ENCODE assay signal across 13 cellular contexts in the genomic region with DNA sequence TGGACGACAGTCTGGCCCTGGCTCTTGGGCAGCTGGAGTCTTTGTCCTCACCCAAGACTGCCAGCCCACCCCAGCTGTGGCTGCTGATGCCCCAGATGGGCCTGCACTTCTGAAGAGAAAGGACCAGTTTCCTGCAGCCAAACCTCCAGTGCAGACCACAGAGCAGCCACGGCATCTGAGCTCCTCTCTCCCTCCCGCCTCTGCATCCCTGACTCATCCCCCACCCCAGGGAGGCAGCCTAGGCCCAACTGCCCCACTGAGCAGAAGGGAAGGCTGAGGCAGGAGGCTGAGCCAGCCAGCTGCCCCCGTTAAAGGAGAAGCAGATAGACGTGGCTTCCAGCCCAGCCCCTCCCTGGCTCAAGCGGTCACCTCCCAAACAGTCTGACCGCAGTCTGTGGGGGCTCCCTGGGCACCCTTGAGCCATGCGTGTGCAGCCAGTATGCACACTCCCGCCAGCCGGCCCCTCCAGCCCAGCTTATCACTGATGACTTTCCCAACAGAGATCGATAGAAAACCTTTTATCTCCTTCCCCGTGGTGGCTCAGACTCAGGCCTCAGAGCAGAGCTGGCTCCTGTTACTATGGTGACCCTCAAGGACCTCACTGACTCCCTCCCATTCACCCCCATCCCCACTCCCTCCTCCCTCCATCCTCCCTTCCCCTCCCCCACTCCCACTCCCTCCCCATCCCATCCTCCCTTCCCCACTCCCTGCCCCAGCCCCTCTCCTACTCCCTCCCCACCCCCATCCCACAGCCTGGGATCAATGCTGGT. TPM values are rescaled to one million over a fixed set of nuclear protein-coding genes. Genes with fewer than 3 reads are reported as not detected.
DNase-seq lines count a peak whose midpoint lies in the region; ATAC-seq, FAIRE-seq and TF ChIP-seq lines count a peak whose summit lies in the region.
"Had no signal": no experiment of that assay in that cellular context is flagged by ENCODE, and none has a peak within 500 bp of the region (broad histone marks: within the 10 kb centered on the region; RNA-seq: fewer than 3 reads in every experiment).

No MANE protein-coding gene starts in this region.

- H3K9me3 Mint-ChIP-seq in activated T-cell treated with anti-CD3 and anti-CD28 coated beads, Interleukin-2, amount 50 U/mL, for 4 hours, result no peaks in the 10 kb centered on the region
- H3K9me3 Mint-ChIP-seq in astrocyte (ENCODE audit: unreplicated experiment), result no peaks in the 10 kb centered on the region
- H3K9me3 Mint-ChIP-seq in stimulated activated effector memory CD8-positive, alpha-beta T cell treated with anti-CD3 and anti-CD28 coated beads, Interleukin-12 subunit alpha, Interleukin-12 subunit beta, amount 100 ng/mL, for 72 hours, result no peaks in the 10 kb centered on the region

- no peaks in the 10 kb centered on the region for H4K20me1 ChIP-seq in astrocyte (ENCODE audit: insufficient read depth, low read length)

- H3K36me3 ChIP-seq in astrocyte (ENCODE audit: insufficient read depth, low read length), result no peaks in the 10 kb centered on the region

- no peak overlapping the region for H3K27ac Mint-ChIP-seq in astrocyte (ENCODE audit: unreplicated experiment)
- H3K27ac Mint-ChIP-seq in stimulated activated effector memory CD8-positive, alpha-beta T cell treated with anti-CD3 and anti-CD28 coated beads, Interleukin-12 subunit alpha, Interleukin-12 subunit beta, amount 100 ng/mL, for 72 hours, result no peak overlapping the region

- H3K9me3 ChIP-seq in astrocyte (ENCODE audit: insufficient read depth, low read depth, low read length), result no peaks in the 10 kb centered on the region

- peaks cover 9% of the 10 kb centered on the region for H3K4me1 ChIP-seq in astrocyte (ENCODE audit: insufficient read depth, low read length)

- H3K4me1 Mint-ChIP-seq in activated T-cell treated with anti-CD3 and anti-CD28 coated beads, Interleukin-2, amount 50 U/mL, for 4 hours (ENCODE audit: low read depth), result peaks cover 14% of the 10 kb centered on the region
- peaks cover 22% of the 10 kb centered on the region for H3K4me1 Mint-ChIP-seq in astrocyte (ENCODE audit: low read depth, unreplicated experiment)
- H3K4me1 Mint-ChIP-seq in stimulated activated effector memory CD8-positive, alpha-beta T cell treated with anti-CD3 and anti-CD28 coated beads, Interleukin-12 subunit alpha, Interleukin-12 subunit beta, amount 100 ng/mL, for 72 hours, result peaks cover 23% of the 10 kb centered on the region

- H3K36me3 Mint-ChIP-seq in activated T-cell treated with anti-CD3 and anti-CD28 coated beads, Interleukin-2, amount 50 U/mL, for 4 hours (ENCODE audit: insufficient read depth), result no peaks in the 10 kb centered on the region
- H3K36me3 Mint-ChIP-seq in astrocyte (ENCODE audit: low read depth, unreplicated experiment), result no peaks in the 10 kb centered on the region
- no peaks in the 10 kb centered on the region for H3K36me3 Mint-ChIP-seq in stimulated activated effector memory CD8-positive, alpha-beta T cell treated with anti-CD3 and anti-CD28 coated beads, Interleukin-12 subunit alpha, Interleukin-12 subunit beta, amount 100 ng/mL, for 72 hours

- FAIRE-seq in astrocyte (lab: Jason Lieb, UNC), result no peak

- H3K4me2 ChIP-seq in astrocyte (ENCODE audit: low read length), result no peak overlapping the region

- H3K9ac ChIP-seq in astrocyte (ENCODE audit: low read length), result no peak overlapping the region

- no peak for TF ChIP-seq CTCF in astrocyte (IDR thresholded peaks at IDR 0.05; ENCODE audit: insufficient read depth, low read depth, low read length)

- H2AFZ ChIP-seq in astrocyte (ENCODE audit: low read depth, low read length), result no peak overlapping the region

- H3K79me2 ChIP-seq in astrocyte (ENCODE audit: insufficient read depth, low read length), result no peaks in the 10 kb centered on the region

- no peak overlapping the region for H3K4me3 Mint-ChIP-seq in activated T-cell treated with anti-CD3 and anti-CD28 coated beads, Interleukin-2, amount 50 U/mL, for 4 hours
- H3K4me3 Mint-ChIP-seq in astrocyte (ENCODE audit: unreplicated experiment), result no peak overlapping the region
- no peak overlapping the region for H3K4me3 Mint-ChIP-seq in stimulated activated effector memory CD8-positive, alpha-beta T cell treated with anti-CD3 and anti-CD28 coated beads, Interleukin-12 subunit alpha, Interleukin-12 subunit beta, amount 100 ng/mL, for 72 hours

- no peaks in the 10 kb centered on the region for H3K27me3 ChIP-seq in astrocyte (ENCODE audit: insufficient read depth, low read length)

- DNase-seq in activated T-cell treated with anti-CD3 and anti-CD28 coated beads, Interleukin-2, amount 50 U/mL, for 48 hours, result peak; percentile 38 to 52
- no peak for DNase-seq in activated T-cell treated with anti-CD3 and anti-CD28 coated beads, Interleukin-2, amount 50 U/mL, for 4 hours
- DNase-seq in MV-4-11 (lab: John Stamatoyannopoulos, UW) (peak; percentile 20), astrocyte (ENCODE audit: low read depth) (peak; percentile 56), middle frontal gyrus (ENCODE audit: extremely low spot score, low spot score) (no peak)
- no peak for DNase-seq in stimulated activated effector memory CD8-positive, alpha-beta T cell treated with anti-CD3 and anti-CD28 coated beads, Interleukin-12 subunit alpha, Interleukin-12 subunit beta, amount 100 ng/mL, for 72 hours (ENCODE audit: low spot score in 2 of 2)
- DNase-seq: dermis blood vessel endothelial cell; foreskin melanocyte; NCI-H1105; stimulated activated CD4-positive, alpha-beta T cell treated with anti-CD3 and anti-CD28 coated beads, Interleukin-4, amount 100 ng/mL, for 4 hours had no signal

- ATAC-seq in activated T-cell treated with anti-CD3 and anti-CD28 coated beads, Interleukin-2, amount 50 U/mL, for 4 hours, result no peak
- ATAC-seq in stimulated activated effector memory CD8-positive, alpha-beta T cell treated with anti-CD3 and anti-CD28 coated beads, Interleukin-12 subunit alpha, Interleukin-12 subunit beta, amount 100 ng/mL, for 72 hours, result peak; percentile 79
- ATAC-seq in GM19351 (IDR thresholded peaks at IDR 0.05; ENCODE audit: unreplicated experiment), result no peak
- ATAC-seq in GM18520 (IDR thresholded peaks at IDR 0.05; ENCODE audit: unreplicated experiment), result no peak

- no peaks in the 10 kb centered on the region for H3K27me3 Mint-ChIP-seq in activated T-cell treated with anti-CD3 and anti-CD28 coated beads, Interleukin-2, amount 50 U/mL, for 4 hours (ENCODE audit: low read depth)
- H3K27me3 Mint-ChIP-seq in astrocyte (ENCODE audit: low read depth, unreplicated experiment), result peaks cover 21% of the 10 kb centered on the region

- H3K4me3 ChIP-seq in astrocyte (ENCODE audit: insufficient read depth, low read depth, low read length), result no peak overlapping the region

- no peak overlapping the region for H3K27ac ChIP-seq in astrocyte (ENCODE audit: low read depth, low read length)
- H3K27ac ChIP-seq: C4-2B had no signal

RNA-seq across cellular contexts. Expression of gene RAI1, which starts 12.0 kb away (rescaled TPM):
- 10 to 100 TPM; 19.9 to 22.4 (median 20.1) TPM for total RNA-seq in activated T-cell treated with anti-CD3 and anti-CD28 coated beads, Interleukin-2, amount 50 U/mL, for 4 hours
- total RNA-seq in astrocyte, result 39.1 and 39.8 TPM in 2 replicates

Comparison
In these comparisons a context has a peak if more than half of its experiments do, and no peak if none do; other contexts are left out.
1. DNase-seq: peak in activated T-cell treated with anti-CD3 and anti-CD28 coated beads, Interleukin-2, amount 50 U/mL, for 48 hours (2 of 2), MV-4-11 (single experiment) and astrocyte (single experiment); none in activated T-cell treated with anti-CD3 and anti-CD28 coated beads, Interleukin-2, amount 50 U/mL, for 4 hours (single experiment), stimulated activated effector memory CD8-positive, alpha-beta T cell treated with anti-CD3 and anti-CD28 coated beads, Interleukin-12 subunit alpha, Interleukin-12 subunit beta, amount 100 ng/mL, for 72 hours (0 of 2) and middle frontal gyrus (single experiment).